In the genomic region with DNA sequence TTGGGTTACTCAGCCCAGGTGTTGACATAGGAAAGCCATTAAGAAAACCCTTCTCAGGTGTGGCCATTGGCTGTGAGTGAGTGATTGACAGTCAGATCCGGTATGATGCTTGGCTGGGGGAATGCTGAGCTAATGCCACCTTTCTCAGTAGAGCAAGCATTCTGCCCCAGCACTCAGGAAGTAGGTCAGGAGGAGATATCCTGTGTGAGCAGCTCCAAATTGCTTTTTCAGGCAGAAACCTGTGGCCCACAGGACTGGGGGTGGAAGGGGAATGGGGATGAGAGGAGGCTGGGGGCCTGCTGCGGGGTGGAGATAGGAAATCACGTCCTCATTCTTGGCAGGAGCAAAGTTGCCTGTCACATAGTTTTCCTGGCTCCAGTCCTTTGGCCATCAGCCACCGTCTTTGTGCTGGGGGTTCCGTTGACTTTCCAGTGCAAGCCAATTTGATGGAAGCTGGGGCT, we compare ENCODE assay signal across 12 cellular contexts. TPM values are rescaled to one million over a fixed set of nuclear protein-coding genes. Genes with fewer than 3 reads are reported as not detected.
A peak's percentile ranks its signal among the peaks of the same experiment; 100 is the strongest.
DNase-seq lines count a peak whose midpoint lies in the region; ATAC-seq and TF ChIP-seq lines count a peak whose summit lies in the region.
"Had no signal": no experiment of that assay in that cellular context is flagged by ENCODE, and none has a peak within 500 bp of the region (broad histone marks: within the 10 kb centered on the region; RNA-seq: fewer than 3 reads in every experiment).

No MANE protein-coding gene starts in this region.

- TF ChIP-seq CTCF in RWPE2 (IDR thresholded peaks at IDR 0.05; ENCODE audit: poor library complexity, severe bottlenecking) (no peak), nephron (IDR thresholded peaks at IDR 0.05; ENCODE audit: unreplicated experiment in 3 of 3) (no peak)

- ATAC-seq in RWPE2 (ENCODE audit: low read depth) (peak; percentile 94), GM18868 (IDR thresholded peaks at IDR 0.05; ENCODE audit: unreplicated experiment) (no peak), GM19328 (IDR thresholded peaks at IDR 0.05; ENCODE audit: unreplicated experiment) (no peak)

- peak overlapping the region in 2 of 3 experiments; percentile 23 to 74 for H3K27ac Mint-ChIP-seq in nephron
- H3K27ac Mint-ChIP-seq: HFFc6 had no signal

- H3K4me3 Mint-ChIP-seq in nephron = no peak overlapping the region
- H3K4me3 Mint-ChIP-seq: HFFc6 had no signal

- in situ Hi-C loops in G401 (cut with HindIII; ENCODE audit: low sequenced_read_pairs) = no loop called here

- no peaks in the 10 kb centered on the region for H3K36me3 ChIP-seq in RWPE2 (ENCODE audit: low read depth)

- H3K9me3 ChIP-seq in RWPE2 (ENCODE audit: severe bottlenecking) = no peaks in the 10 kb centered on the region

- H3K4me1 Mint-ChIP-seq in nephron = peaks cover 11% of the 10 kb centered on the region

- peaks cover 4% of the 10 kb centered on the region for H3K27me3 Mint-ChIP-seq in nephron (ENCODE audit: low read depth)

- intact Hi-C loops in head of caudate nucleus (cut with DNase I) = no loop called here

- DNase-seq in G401 (ENCODE audit: low spot score) (peak; percentile 62), RWPE2 (ENCODE audit: low spot score) (no peak), head of caudate nucleus (peak in 22 of 42 donors; percentile 22 to 75 (median 38)), NCI-H2171 treated with DMSO at 0.1 percent for 48 hours (lab: John Stamatoyannopoulos, UW) (no peak)
- DNase-seq in stimulated activated CD8-positive, alpha-beta memory T cell treated with anti-CD3 and anti-CD28 coated beads, Interleukin-4, amount 100 ng/mL, for 48 hours = no peak
- DNase-seq: activated T-cell treated with anti-CD3 and anti-CD28 coated beads, Interleukin-2, amount 50 U/mL, for 1 hour; HFFc6; NCI-H2171; stimulated activated naive CD4-positive, alpha-beta T cell treated with Interleukin-2 at 50 U/mL for 16 hours had no signal

- H3K4me1 ChIP-seq in RWPE2 (ENCODE audit: insufficient read depth, poor library complexity, severe bottlenecking) = peaks cover 7% of the 10 kb centered on the region

- H3K27me3 ChIP-seq in RWPE2 (ENCODE audit: insufficient read depth, poor library complexity, severe bottlenecking) = no peaks in the 10 kb centered on the region

- no peak overlapping the region for H3K4me3 ChIP-seq in RWPE2 (ENCODE audit: severe bottlenecking)

- no peaks in the 10 kb centered on the region for H3K36me3 Mint-ChIP-seq in nephron (ENCODE audit: low read depth)

- H3K27ac ChIP-seq in RWPE2 (ENCODE audit: poor library complexity, severe bottlenecking) = no peak overlapping the region

- no peaks in the 10 kb centered on the region for H3K9me3 Mint-ChIP-seq in nephron
- H3K9me3 Mint-ChIP-seq: HFFc6 had no signal

RNA-seq across cellular contexts. Expression of gene NINJ2, which starts 55.7 kb away (rescaled TPM):
- 0.31 and 5.0 TPM in 2 replicates for total RNA-seq in G401 (2014; rRNA removed; shearing (Covaris generic))
- total RNA-seq: HFFc6 had no signal

Comparison
In these comparisons a context has a peak if more than half of its experiments do, and no peak if none do; other contexts are left out.
1. DNase-seq: peak in G401 (single experiment) and head of caudate nucleus (22 of 42); none in RWPE2 (single experiment), NCI-H2171 treated with DMSO at 0.1 percent for 48 hours (single experiment) and stimulated activated CD8-positive, alpha-beta memory T cell treated with anti-CD3 and anti-CD28 coated beads, Interleukin-4, amount 100 ng/mL, for 48 hours (single experiment).